In genomic region chr17:19410101-19410500, GRCh38 we compare ENCODE assay signal across 1 cellular context.
TF ChIP-seq lines count a peak whose summit lies in the region.

No MANE protein-coding gene starts in this region.

TF ChIP-seq in IMR-90, 13 proteins besides CTCF, POLR2A, EP300 and RAD21:
- TF ChIP-seq BHLHE40 (IDR thresholded peaks at IDR 0.05; ENCODE audit: low read depth, low read length) (no peak), FOS (IDR thresholded peaks at IDR 0.05; ENCODE audit: low read depth, low read length) (no peak), SMC3 (IDR thresholded peaks at IDR 0.05; ENCODE audit: low read depth, low read length) (no peak), RFX5 (IDR thresholded peaks at IDR 0.05; ENCODE audit: low read depth, low read length) (no peak), MAFK (IDR thresholded peaks at IDR 0.05; ENCODE audit: low read depth, low read length) (no peak), RCOR1 (IDR thresholded peaks at IDR 0.05; ENCODE audit: insufficient replicate concordance, low read length) (no peak), USF2 (IDR thresholded peaks at IDR 0.05; ENCODE audit: low read depth, low read length) (no peak)
